8 cellular contexts compared by ENCODE assay signal in genomic region chr11:72924568-72925190, GRCh38.
DNase-seq lines count a peak whose midpoint lies in the region; ATAC-seq and TF ChIP-seq lines count a peak whose summit lies in the region.

No MANE protein-coding gene starts in this region.

- WGBS in tibial nerve, 2 donors = 94 to 97% methylated on average over 1 of the region's 1 CpG

- H3K27ac Mint-ChIP-seq in activated CD8-positive, alpha-beta memory T cell treated with anti-CD3 and anti-CD28 coated beads, Interleukin-2, amount 10 ng/mL, durations not matched to agents 7 days and 5 days = no peak overlapping the region

- DNase-seq in SKM-1 treated with dmso at 0.1 percent for 144 hours (lab: John Stamatoyannopoulos, UW; ENCODE audit: unreplicated experiment) = peak; percentile 20
- DNase-seq in SKM-1 (lab: John Stamatoyannopoulos, UW; ENCODE audit: unreplicated experiment) = no peak
- peak; percentile 82 for DNase-seq in SK-MEL-5 (ENCODE audit: low read depth, low spot score)
- peak in 1 of 2 donors; percentile 74 for DNase-seq in cardiac muscle cell (ENCODE audit: low read depth in 1 of 2, low spot score in 1 of 2)
- no peak for DNase-seq in tibial nerve (ENCODE audit: low spot score in 2 of 2)
- no peak for DNase-seq in GM20000 (ENCODE audit: low spot score)
- DNase-seq in activated CD8-positive, alpha-beta memory T cell treated with anti-CD3 and anti-CD28 coated beads, Interleukin-2, amount 10 ng/mL, durations not matched to agents 7 days and 5 days = no peak
- no peak for DNase-seq in D341Med (ENCODE audit: low spot score)

- H3K27me3 ChIP-seq in cardiac muscle cell (no peaks in the 10 kb centered on the region), tibial nerve (no peaks in the 10 kb centered on the region)

- H3K27me3 Mint-ChIP-seq in activated CD8-positive, alpha-beta memory T cell treated with anti-CD3 and anti-CD28 coated beads, Interleukin-2, amount 10 ng/mL, durations not matched to agents 7 days and 5 days = no peaks in the 10 kb centered on the region

- no peaks in the 10 kb centered on the region for H3K9me3 Mint-ChIP-seq in activated CD8-positive, alpha-beta memory T cell treated with anti-CD3 and anti-CD28 coated beads, Interleukin-2, amount 10 ng/mL, durations not matched to agents 7 days and 5 days (ENCODE audit: low read depth)

- no peaks in the 10 kb centered on the region for H3K4me1 ChIP-seq in cardiac muscle cell (ENCODE audit: low read depth)
- H3K4me1 ChIP-seq in tibial nerve = peaks cover 0 to 26% (median under 1%) of the 10 kb centered on the region in 4 donors

- H3K36me3 Mint-ChIP-seq in activated CD8-positive, alpha-beta memory T cell treated with anti-CD3 and anti-CD28 coated beads, Interleukin-2, amount 10 ng/mL, durations not matched to agents 7 days and 5 days = peaks cover 11% of the 10 kb centered on the region

- H3K9me3 ChIP-seq in cardiac muscle cell (ENCODE audit: low read depth) (no peaks in the 10 kb centered on the region), tibial nerve (no peaks in the 10 kb centered on the region)

- H3K36me3 ChIP-seq in cardiac muscle cell (no peaks in the 10 kb centered on the region), tibial nerve (peaks cover 0 to 9% (median 0%) of the 10 kb centered on the region in 3 donors)

- no peak for ATAC-seq in activated CD8-positive, alpha-beta memory T cell treated with anti-CD3 and anti-CD28 coated beads, Interleukin-2, amount 10 ng/mL, durations not matched to agents 7 days and 5 days

- TF ChIP-seq POLR2A in tibial nerve (IDR thresholded peaks at IDR 0.05) = no peak

- in situ Hi-C loops in SK-MEL-5 (cut with HindIII; ENCODE audit: low pct_unique_long_range_greater_than_20kb, low sequenced_read_pairs) = no loop called here

- TF ChIP-seq EP300 in tibial nerve (IDR thresholded peaks at IDR 0.05) = no peak

- no peak overlapping the region for H3K4me3 ChIP-seq in cardiac muscle cell
- no peak overlapping the region for H3K4me3 ChIP-seq in tibial nerve

- TF ChIP-seq CTCF in cardiac muscle cell (IDR thresholded peaks at IDR 0.05; ENCODE audit: low read depth, low read length) (peak; percentile 71), tibial nerve (IDR thresholded peaks at IDR 0.05) (peak; percentile 31 to 54 (median 49)), GM20000 (IDR thresholded peaks at IDR 0.05; ENCODE audit: extremely low read depth, missing control alignments) (no peak)

- CTCF ChIA-PET in activated CD8-positive, alpha-beta memory T cell treated with anti-CD3 and anti-CD28 coated beads, Interleukin-2, amount 10 ng/mL, durations not matched to agents 7 days and 5 days (lab: Charles Lee) = interaction anchor here (0.7 to 3.8 kb wide), 10 partner anchors 16 to 258 kb away, joined by 3 to 39 read pairs (median 4); no protein-coding TSS in a partner anchor

- H3K27ac ChIP-seq in cardiac muscle cell (no peak overlapping the region), tibial nerve (no peak overlapping the region)

- H3K4me3 Mint-ChIP-seq in activated CD8-positive, alpha-beta memory T cell treated with anti-CD3 and anti-CD28 coated beads, Interleukin-2, amount 10 ng/mL, durations not matched to agents 7 days and 5 days = no peak overlapping the region

- H3K4me1 Mint-ChIP-seq in activated CD8-positive, alpha-beta memory T cell treated with anti-CD3 and anti-CD28 coated beads, Interleukin-2, amount 10 ng/mL, durations not matched to agents 7 days and 5 days = peaks cover 5% of the 10 kb centered on the region

Comparison
In these comparisons a context has a peak if more than half of its experiments do, and no peak if none do; other contexts are left out.
1. DNase-seq: peak in SKM-1 treated with dmso at 0.1 percent for 144 hours (single experiment) and SK-MEL-5 (single experiment); none in SKM-1 (single experiment), tibial nerve (0 of 2), GM20000 (single experiment), activated CD8-positive, alpha-beta memory T cell treated with anti-CD3 and anti-CD28 coated beads, Interleukin-2, amount 10 ng/mL, durations not matched to agents 7 days and 5 days (single experiment) and D341Med (single experiment).